1 cellular context compared by ENCODE assay signal in the genomic region with DNA sequence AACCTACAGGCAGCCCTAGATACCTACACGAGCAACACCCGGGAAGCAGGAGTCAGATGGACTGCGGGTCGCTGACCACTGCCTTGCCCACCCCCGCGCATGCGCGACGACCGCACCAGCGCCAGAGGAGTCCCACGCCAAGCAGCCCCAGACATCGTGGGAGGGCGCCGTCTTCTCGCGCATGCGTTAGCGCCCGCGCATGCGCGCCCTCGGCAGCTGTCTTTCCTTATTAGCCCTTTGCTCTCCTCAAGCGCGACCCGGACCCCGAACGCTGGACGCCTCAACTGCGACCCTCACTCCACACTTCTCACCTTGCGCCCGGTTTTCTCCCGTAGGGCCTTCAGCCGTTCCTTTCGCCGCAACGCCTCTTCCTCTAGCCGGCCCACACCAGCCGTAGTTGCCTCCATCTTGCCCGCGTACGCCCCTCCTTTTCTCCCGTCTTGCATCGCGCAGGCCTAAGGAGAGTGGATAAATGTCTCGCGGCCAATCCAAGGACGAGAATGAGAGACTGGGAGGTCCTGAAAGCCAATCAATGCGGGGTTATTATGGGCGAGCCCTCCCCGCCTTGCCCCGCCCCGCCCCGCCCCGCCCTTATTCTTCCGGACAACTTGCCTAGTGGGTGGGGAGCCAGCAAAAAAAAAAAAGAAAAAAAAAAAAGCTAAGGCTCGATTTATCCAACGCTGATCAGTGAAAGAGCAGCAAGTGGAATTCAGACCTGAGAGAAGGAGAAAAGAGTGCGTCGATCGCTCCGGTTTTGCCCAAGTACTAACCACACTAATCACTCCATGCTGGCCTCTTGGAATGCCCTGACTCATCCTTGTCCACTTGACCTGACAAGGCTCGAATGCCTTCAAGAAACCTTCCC.
TF ChIP-seq lines count a peak whose summit lies in the region.

A gene (minus strand): TSS at position 420 of the 865 bp plus-strand sequence. CDS start 13 bp downstream, at position 407.

TF ChIP-seq in K562, 482 proteins besides CTCF, POLR2A, EP300 and RAD21 (continued from another document and continues in another):
- TF ChIP-seq, protein P1, sequence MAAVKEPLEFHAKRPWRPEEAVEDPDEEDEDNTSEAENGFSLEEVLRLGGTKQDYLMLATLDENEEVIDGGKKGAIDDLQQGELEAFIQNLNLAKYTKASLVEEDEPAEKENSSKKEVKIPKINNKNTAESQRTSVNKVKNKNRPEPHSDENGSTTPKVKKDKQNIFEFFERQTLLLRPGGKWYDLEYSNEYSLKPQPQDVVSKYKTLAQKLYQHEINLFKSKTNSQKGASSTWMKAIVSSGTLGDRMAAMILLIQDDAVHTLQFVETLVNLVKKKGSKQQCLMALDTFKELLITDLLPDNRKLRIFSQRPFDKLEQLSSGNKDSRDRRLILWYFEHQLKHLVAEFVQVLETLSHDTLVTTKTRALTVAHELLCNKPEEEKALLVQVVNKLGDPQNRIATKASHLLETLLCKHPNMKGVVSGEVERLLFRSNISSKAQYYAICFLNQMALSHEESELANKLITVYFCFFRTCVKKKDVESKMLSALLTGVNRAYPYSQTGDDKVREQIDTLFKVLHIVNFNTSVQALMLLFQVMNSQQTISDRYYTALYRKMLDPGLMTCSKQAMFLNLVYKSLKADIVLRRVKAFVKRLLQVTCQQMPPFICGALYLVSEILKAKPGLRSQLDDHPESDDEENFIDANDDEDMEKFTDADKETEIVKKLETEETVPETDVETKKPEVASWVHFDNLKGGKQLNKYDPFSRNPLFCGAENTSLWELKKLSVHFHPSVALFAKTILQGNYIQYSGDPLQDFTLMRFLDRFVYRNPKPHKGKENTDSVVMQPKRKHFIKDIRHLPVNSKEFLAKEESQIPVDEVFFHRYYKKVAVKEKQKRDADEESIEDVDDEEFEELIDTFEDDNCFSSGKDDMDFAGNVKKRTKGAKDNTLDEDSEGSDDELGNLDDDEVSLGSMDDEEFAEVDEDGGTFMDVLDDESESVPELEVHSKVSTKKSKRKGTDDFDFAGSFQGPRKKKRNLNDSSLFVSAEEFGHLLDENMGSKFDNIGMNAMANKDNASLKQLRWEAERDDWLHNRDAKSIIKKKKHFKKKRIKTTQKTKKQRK (IDR thresholded peaks at IDR 0.05; ENCODE audit: borderline replicate concordance, low read depth, low read length) = no peak
- no peak for TF ChIP-seq CBFA2T2 (conservative IDR thresholded peaks at IDR 0.05)
- TF ChIP-seq, protein P2, sequence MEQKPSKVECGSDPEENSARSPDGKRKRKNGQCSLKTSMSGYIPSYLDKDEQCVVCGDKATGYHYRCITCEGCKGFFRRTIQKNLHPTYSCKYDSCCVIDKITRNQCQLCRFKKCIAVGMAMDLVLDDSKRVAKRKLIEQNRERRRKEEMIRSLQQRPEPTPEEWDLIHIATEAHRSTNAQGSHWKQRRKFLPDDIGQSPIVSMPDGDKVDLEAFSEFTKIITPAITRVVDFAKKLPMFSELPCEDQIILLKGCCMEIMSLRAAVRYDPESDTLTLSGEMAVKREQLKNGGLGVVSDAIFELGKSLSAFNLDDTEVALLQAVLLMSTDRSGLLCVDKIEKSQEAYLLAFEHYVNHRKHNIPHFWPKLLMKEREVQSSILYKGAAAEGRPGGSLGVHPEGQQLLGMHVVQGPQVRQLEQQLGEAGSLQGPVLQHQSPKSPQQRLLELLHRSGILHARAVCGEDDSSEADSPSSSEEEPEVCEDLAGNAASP (IDR thresholded peaks at IDR 0.05) = no peak
- TF ChIP-seq, protein P3, sequence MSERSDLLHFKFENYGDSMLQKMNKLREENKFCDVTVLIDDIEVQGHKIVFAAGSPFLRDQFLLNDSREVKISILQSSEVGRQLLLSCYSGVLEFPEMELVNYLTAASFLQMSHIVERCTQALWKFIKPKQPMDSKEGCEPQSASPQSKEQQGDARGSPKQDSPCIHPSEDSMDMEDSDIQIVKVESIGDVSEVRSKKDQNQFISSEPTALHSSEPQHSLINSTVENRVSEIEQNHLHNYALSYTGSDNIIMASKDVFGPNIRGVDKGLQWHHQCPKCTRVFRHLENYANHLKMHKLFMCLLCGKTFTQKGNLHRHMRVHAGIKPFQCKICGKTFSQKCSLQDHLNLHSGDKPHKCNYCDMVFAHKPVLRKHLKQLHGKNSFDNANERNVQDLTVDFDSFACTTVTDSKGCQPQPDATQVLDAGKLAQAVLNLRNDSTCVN (CRISPR knock-in tag; IDR thresholded peaks at IDR 0.05) = peak; percentile 85; the same call in 1 of the 2 replicates
- no peak for TF ChIP-seq PPARD (CRISPR knock-in tag; IDR thresholded peaks at IDR 0.05)
- TF ChIP-seq GATAD2A (IDR thresholded peaks at IDR 0.05) = peak; percentile 78; the same call in 1 of the 2 replicates
- no peak for TF ChIP-seq SMC3 (conservative IDR thresholded peaks at IDR 0.05; ENCODE audit: insufficient read depth, low read depth, low read length)
- no peak for TF ChIP-seq ZNF780A (CRISPR knock-in tag; IDR thresholded peaks at IDR 0.05)
- TF ChIP-seq, protein P4, sequence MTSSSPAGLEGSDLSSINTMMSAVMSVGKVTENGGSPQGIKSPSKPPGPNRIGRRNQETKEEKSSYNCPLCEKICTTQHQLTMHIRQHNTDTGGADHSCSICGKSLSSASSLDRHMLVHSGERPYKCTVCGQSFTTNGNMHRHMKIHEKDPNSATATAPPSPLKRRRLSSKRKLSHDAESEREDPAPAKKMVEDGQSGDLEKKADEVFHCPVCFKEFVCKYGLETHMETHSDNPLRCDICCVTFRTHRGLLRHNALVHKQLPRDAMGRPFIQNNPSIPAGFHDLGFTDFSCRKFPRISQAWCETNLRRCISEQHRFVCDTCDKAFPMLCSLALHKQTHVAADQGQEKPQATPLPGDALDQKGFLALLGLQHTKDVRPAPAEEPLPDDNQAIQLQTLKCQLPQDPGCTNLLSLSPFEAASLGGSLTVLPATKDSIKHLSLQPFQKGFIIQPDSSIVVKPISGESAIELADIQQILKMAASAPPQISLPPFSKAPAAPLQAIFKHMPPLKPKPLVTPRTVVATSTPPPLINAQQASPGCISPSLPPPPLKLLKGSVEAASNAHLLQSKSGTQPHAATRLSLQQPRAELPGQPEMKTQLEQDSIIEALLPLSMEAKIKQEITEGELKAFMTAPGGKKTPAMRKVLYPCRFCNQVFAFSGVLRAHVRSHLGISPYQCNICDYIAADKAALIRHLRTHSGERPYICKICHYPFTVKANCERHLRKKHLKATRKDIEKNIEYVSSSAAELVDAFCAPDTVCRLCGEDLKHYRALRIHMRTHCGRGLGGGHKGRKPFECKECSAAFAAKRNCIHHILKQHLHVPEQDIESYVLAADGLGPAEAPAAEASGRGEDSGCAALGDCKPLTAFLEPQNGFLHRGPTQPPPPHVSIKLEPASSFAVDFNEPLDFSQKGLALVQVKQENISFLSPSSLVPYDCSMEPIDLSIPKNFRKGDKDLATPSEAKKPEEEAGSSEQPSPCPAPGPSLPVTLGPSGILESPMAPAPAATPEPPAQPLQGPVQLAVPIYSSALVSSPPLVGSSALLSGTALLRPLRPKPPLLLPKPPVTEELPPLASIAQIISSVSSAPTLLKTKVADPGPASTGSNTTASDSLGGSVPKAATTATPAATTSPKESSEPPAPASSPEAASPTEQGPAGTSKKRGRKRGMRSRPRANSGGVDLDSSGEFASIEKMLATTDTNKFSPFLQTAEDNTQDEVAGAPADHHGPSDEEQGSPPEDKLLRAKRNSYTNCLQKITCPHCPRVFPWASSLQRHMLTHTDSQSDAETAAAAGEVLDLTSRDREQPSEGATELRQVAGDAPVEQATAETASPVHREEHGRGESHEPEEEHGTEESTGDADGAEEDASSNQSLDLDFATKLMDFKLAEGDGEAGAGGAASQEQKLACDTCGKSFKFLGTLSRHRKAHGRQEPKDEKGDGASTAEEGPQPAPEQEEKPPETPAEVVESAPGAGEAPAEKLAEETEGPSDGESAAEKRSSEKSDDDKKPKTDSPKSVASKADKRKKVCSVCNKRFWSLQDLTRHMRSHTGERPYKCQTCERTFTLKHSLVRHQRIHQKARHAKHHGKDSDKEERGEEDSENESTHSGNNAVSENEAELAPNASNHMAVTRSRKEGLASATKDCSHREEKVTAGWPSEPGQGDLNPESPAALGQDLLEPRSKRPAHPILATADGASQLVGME (CRISPR knock-in tag; IDR thresholded peaks at IDR 0.05) = peak; percentile 86
- TF ChIP-seq GATA2 (CRISPR knock-in tag; IDR thresholded peaks at IDR 0.05) = no peak
- peak; percentile 93 for TF ChIP-seq RBFOX2 (IDR thresholded peaks at IDR 0.05; ENCODE audit: low read depth, low read length)
- TF ChIP-seq ZNF354B (CRISPR knock-in tag; IDR thresholded peaks at IDR 0.05) = no peak
- TF ChIP-seq, protein P5, sequence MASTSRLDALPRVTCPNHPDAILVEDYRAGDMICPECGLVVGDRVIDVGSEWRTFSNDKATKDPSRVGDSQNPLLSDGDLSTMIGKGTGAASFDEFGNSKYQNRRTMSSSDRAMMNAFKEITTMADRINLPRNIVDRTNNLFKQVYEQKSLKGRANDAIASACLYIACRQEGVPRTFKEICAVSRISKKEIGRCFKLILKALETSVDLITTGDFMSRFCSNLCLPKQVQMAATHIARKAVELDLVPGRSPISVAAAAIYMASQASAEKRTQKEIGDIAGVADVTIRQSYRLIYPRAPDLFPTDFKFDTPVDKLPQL (IDR thresholded peaks at IDR 0.05; ENCODE audit: extremely low read depth, insufficient read length) = no peak
- TF ChIP-seq, protein P6, sequence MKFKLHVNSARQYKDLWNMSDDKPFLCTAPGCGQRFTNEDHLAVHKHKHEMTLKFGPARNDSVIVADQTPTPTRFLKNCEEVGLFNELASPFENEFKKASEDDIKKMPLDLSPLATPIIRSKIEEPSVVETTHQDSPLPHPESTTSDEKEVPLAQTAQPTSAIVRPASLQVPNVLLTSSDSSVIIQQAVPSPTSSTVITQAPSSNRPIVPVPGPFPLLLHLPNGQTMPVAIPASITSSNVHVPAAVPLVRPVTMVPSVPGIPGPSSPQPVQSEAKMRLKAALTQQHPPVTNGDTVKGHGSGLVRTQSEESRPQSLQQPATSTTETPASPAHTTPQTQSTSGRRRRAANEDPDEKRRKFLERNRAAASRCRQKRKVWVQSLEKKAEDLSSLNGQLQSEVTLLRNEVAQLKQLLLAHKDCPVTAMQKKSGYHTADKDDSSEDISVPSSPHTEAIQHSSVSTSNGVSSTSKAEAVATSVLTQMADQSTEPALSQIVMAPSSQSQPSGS (CRISPR knock-in tag; IDR thresholded peaks at IDR 0.05) = no peak
- peak; percentile 92 for TF ChIP-seq PHF20 (IDR thresholded peaks at IDR 0.05; ENCODE audit: partially characterized antibody)
- peak; percentile 72; the same call in 1 of the 2 replicates for TF ChIP-seq DMBX1 (CRISPR knock-in tag; IDR thresholded peaks at IDR 0.05; ENCODE audit: borderline replicate concordance)
- TF ChIP-seq ZNF263 (CRISPR knock-in tag; IDR thresholded peaks at IDR 0.05; ENCODE audit: borderline replicate concordance) = peak; percentile 74; the same call in 1 of the 2 replicates
- TF ChIP-seq ZNF57 (CRISPR knock-in tag; IDR thresholded peaks at IDR 0.05) = 0 out of 2 replicates have a peak, but pooled peaks have one; percentile 40
- TF ChIP-seq BCOR (IDR thresholded peaks at IDR 0.05) = no peak
- TF ChIP-seq CBX8 (IDR thresholded peaks at IDR 0.05; ENCODE audit: borderline replicate concordance, extremely low read depth, low read depth, low read length, poor library complexity, severe bottlenecking) = no peak
- peak; percentile 94 for TF ChIP-seq EGR1 (conservative IDR thresholded peaks at IDR 0.05)
- peak; percentile 90 for TF ChIP-seq TEAD4 (IDR thresholded peaks at IDR 0.05; ENCODE audit: low read length)
- peak; percentile 90; the same call in 1 of the 2 replicates for TF ChIP-seq TEAD4 (CRISPR knock-in tag; IDR thresholded peaks at IDR 0.05; ENCODE audit: borderline replicate concordance)
- TF ChIP-seq CBX5 (IDR thresholded peaks at IDR 0.05; ENCODE audit: borderline replicate concordance, low read depth) = no peak
- TF ChIP-seq GATAD2B (IDR thresholded peaks at IDR 0.05; ENCODE audit: borderline replicate concordance) = no peak
- TF ChIP-seq, protein P7, sequence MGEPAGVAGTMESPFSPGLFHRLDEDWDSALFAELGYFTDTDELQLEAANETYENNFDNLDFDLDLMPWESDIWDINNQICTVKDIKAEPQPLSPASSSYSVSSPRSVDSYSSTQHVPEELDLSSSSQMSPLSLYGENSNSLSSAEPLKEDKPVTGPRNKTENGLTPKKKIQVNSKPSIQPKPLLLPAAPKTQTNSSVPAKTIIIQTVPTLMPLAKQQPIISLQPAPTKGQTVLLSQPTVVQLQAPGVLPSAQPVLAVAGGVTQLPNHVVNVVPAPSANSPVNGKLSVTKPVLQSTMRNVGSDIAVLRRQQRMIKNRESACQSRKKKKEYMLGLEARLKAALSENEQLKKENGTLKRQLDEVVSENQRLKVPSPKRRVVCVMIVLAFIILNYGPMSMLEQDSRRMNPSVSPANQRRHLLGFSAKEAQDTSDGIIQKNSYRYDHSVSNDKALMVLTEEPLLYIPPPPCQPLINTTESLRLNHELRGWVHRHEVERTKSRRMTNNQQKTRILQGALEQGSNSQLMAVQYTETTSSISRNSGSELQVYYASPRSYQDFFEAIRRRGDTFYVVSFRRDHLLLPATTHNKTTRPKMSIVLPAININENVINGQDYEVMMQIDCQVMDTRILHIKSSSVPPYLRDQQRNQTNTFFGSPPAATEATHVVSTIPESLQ (CRISPR knock-in tag; IDR thresholded peaks at IDR 0.05) = peak; percentile 42; the same call in 1 of the 2 replicates
- TF ChIP-seq, protein P8, sequence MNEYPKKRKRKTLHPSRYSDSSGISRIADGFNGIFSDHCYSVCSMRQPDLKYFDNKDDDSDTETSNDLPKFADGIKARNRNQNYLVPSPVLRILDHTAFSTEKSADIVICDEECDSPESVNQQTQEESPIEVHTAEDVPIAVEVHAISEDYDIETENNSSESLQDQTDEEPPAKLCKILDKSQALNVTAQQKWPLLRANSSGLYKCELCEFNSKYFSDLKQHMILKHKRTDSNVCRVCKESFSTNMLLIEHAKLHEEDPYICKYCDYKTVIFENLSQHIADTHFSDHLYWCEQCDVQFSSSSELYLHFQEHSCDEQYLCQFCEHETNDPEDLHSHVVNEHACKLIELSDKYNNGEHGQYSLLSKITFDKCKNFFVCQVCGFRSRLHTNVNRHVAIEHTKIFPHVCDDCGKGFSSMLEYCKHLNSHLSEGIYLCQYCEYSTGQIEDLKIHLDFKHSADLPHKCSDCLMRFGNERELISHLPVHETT (CRISPR knock-in tag; conservative IDR thresholded peaks at IDR 0.05 in 1 of 2, IDR thresholded peaks at IDR 0.05 in 1 of 2) = peak in 1 of 2 experiments; percentile 68; a peak in 2 of 4 replicates
- TF ChIP-seq CBX1 (IDR thresholded peaks at IDR 0.05; ENCODE audit: low read depth) = no peak
- TF ChIP-seq DPF2 (IDR thresholded peaks at IDR 0.05) = peak; percentile 94; the same call in 1 of the 2 replicates
